Comparison of ENCODE assay signal across 1 cellular context in genomic region chr16:1959269-1960039, GRCh38.
TF ChIP-seq lines count a peak whose summit lies in the region.

Gene NDUFB10 (plus strand): TSS chr16:1959538. CDS start chr16:1959625, 87 bp downstream.

TF ChIP-seq in HepG2, 621 proteins besides CTCF, POLR2A, EP300 and RAD21 (continued from another document and continues in another):
- TF ChIP-seq CSRNP2 (CRISPR knock-in tag; conservative IDR thresholded peaks at IDR 0.05; ENCODE audit: low read depth): no peak
- TF ChIP-seq MNT (IDR thresholded peaks at IDR 0.05): no peak
- TF ChIP-seq SMARCE1 (IDR thresholded peaks at IDR 0.05; ENCODE audit: borderline replicate concordance): no peak
- TF ChIP-seq RFX5 (IDR thresholded peaks at IDR 0.05; ENCODE audit: low read depth, low read length): no peak
- TF ChIP-seq ZKSCAN1 (IDR thresholded peaks at IDR 0.05; ENCODE audit: low read length): no peak
- TF ChIP-seq THAP8 (CRISPR knock-in tag; IDR thresholded peaks at IDR 0.05; ENCODE audit: borderline replicate concordance): no peak
- 0 out of 2 replicates have a peak, but pooled peaks have one; percentile 64 for TF ChIP-seq ZNF205 (CRISPR knock-in tag; IDR thresholded peaks at IDR 0.05)
- TF ChIP-seq ZNF687 (CRISPR knock-in tag; IDR thresholded peaks at IDR 0.05): peak; percentile 87
- TF ChIP-seq SNAPC5 (CRISPR knock-in tag; IDR thresholded peaks at IDR 0.05; ENCODE audit: borderline replicate concordance): no peak
- TF ChIP-seq KLF9 (CRISPR knock-in tag; IDR thresholded peaks at IDR 0.05; ENCODE audit: low read depth): no peak
- no peak for TF ChIP-seq ZNF30 (CRISPR knock-in tag; IDR thresholded peaks at IDR 0.05)
- no peak for TF ChIP-seq NR3C1 (CRISPR knock-in tag; IDR thresholded peaks at IDR 0.05)
- no peak for TF ChIP-seq ZNF296 (CRISPR knock-in tag; conservative IDR thresholded peaks at IDR 0.05)
- no peak for TF ChIP-seq CCAR2 (optimal IDR thresholded peaks at IDR 0.05; ENCODE audit: low read depth, low read length)
- no peak for TF ChIP-seq FOXJ3 (CRISPR knock-in tag; IDR thresholded peaks at IDR 0.05; ENCODE audit: borderline replicate concordance)
- TF ChIP-seq RBFOX2 (IDR thresholded peaks at IDR 0.05; ENCODE audit: low read depth, low read length): peak; percentile 97
- peak; percentile 82; the same call in 1 of the 2 replicates for TF ChIP-seq ZNF556 (CRISPR knock-in tag; IDR thresholded peaks at IDR 0.05; ENCODE audit: borderline replicate concordance)
- TF ChIP-seq ATF3 (CRISPR knock-in tag; IDR thresholded peaks at IDR 0.05): peak; percentile 56
- peak; percentile 57; the same call in 1 of the 2 replicates for TF ChIP-seq GATA4 (IDR thresholded peaks at IDR 0.05; ENCODE audit: borderline replicate concordance, low read depth)
- TF ChIP-seq ARNT2 (CRISPR knock-in tag; IDR thresholded peaks at IDR 0.05; ENCODE audit: low read depth): peak; percentile 73
- 0 out of 2 replicates have a peak, but pooled peaks have one; percentile 42 for TF ChIP-seq ARNTL (CRISPR knock-in tag; IDR thresholded peaks at IDR 0.05)
- peak; percentile 19; the same call in 1 of the 2 replicates for TF ChIP-seq HOMEZ (CRISPR knock-in tag; IDR thresholded peaks at IDR 0.05; ENCODE audit: low read depth)
- TF ChIP-seq TFAP4 (IDR thresholded peaks at IDR 0.05; ENCODE audit: borderline replicate concordance, low read depth): peak; percentile 74; the same call in 1 of the 2 replicates
- TF ChIP-seq ZNF574 (CRISPR knock-in tag; IDR thresholded peaks at IDR 0.05): peak; percentile 98
- TF ChIP-seq NFYB (CRISPR knock-in tag; IDR thresholded peaks at IDR 0.05): no peak
- TF ChIP-seq ZNF362 (CRISPR knock-in tag; IDR thresholded peaks at IDR 0.05; ENCODE audit: borderline replicate concordance): no peak
- no peak for TF ChIP-seq WIZ (CRISPR knock-in tag; IDR thresholded peaks at IDR 0.05)
- no peak for TF ChIP-seq ZNF335 (CRISPR knock-in tag; IDR thresholded peaks at IDR 0.05)
- peak; percentile 59; the same call in 1 of the 2 replicates for TF ChIP-seq AKAP8 (CRISPR knock-in tag; IDR thresholded peaks at IDR 0.05)
- 0 out of 2 replicates have a peak, but pooled peaks have one; percentile 5 for TF ChIP-seq SRF (IDR thresholded peaks at IDR 0.05; ENCODE audit: low read depth, low read length)
- no peak for TF ChIP-seq ZNF784 (CRISPR knock-in tag; IDR thresholded peaks at IDR 0.05; ENCODE audit: borderline replicate concordance)
- TF ChIP-seq TBX3 (IDR thresholded peaks at IDR 0.05; ENCODE audit: borderline replicate concordance): no peak
- peak; percentile 96 for TF ChIP-seq TAF1 (CRISPR knock-in tag; IDR thresholded peaks at IDR 0.05)
- no peak for TF ChIP-seq BATF2 (CRISPR knock-in tag; IDR thresholded peaks at IDR 0.05)
- TF ChIP-seq ZNF263 (CRISPR knock-in tag; IDR thresholded peaks at IDR 0.05): no peak
- peak; percentile 54 for TF ChIP-seq AGO2 (optimal IDR thresholded peaks at IDR 0.05; ENCODE audit: low read depth, low read length)
- no peak for TF ChIP-seq SMARCC2 (IDR thresholded peaks at IDR 0.05)
- peak; percentile 77; the same call in 1 of the 2 replicates for TF ChIP-seq ZNF441 (CRISPR knock-in tag; IDR thresholded peaks at IDR 0.05; ENCODE audit: borderline replicate concordance)
- peak; percentile 47; the same call in 1 of the 2 replicates for TF ChIP-seq CSRNP1 (CRISPR knock-in tag; IDR thresholded peaks at IDR 0.05)
- TF ChIP-seq ZNF773 (CRISPR knock-in tag; IDR thresholded peaks at IDR 0.05; ENCODE audit: borderline replicate concordance): no peak; the same call in 1 of the 2 replicates
- no peak for TF ChIP-seq ZNF510 (CRISPR knock-in tag; IDR thresholded peaks at IDR 0.05; ENCODE audit: low read depth)
- TF ChIP-seq HES4 (CRISPR knock-in tag; IDR thresholded peaks at IDR 0.05; ENCODE audit: borderline replicate concordance): peak; percentile 92
- 0 out of 2 replicates have a peak, but pooled peaks have one; percentile 61 for TF ChIP-seq ZNF766 (CRISPR knock-in tag; IDR thresholded peaks at IDR 0.05; ENCODE audit: borderline replicate concordance)
- TF ChIP-seq ZNF317 (CRISPR knock-in tag; IDR thresholded peaks at IDR 0.05): no peak; the same call in 1 of the 2 replicates
- no peak for TF ChIP-seq NR2F6 (IDR thresholded peaks at IDR 0.05)
- 0 out of 2 replicates have a peak, but pooled peaks have one; percentile 42 for TF ChIP-seq NR2F6 (CRISPR knock-in tag; IDR thresholded peaks at IDR 0.05)
